ENCODE assay signal across 11 cellular contexts in the genomic region with DNA sequence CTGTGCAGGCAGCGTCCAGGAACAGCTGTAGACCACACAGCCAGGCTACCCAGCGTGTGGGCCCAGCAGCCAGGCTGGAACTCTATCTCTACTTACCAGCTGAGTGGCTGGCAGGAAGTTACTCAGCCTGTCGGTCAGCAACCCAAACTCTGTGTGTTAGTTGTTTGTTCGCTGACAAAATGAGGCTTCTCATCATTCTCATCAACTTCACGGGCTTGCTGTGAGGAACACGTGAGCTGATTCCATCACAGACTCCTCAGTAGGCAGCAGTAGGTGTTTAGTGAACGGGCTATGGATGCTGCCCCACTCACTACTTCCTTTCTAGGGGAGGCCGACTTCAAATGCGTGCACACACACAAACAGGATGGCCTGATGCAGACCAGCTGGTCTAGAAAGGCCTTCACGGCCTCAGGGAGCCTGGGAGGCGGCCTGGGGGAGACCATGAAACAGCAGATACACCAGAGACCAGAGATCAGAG. TPM values are rescaled to one million over a fixed set of nuclear protein-coding genes. Genes with fewer than 3 reads are reported as not detected.
DNase-seq lines count a peak whose midpoint lies in the region; ATAC-seq and TF ChIP-seq lines count a peak whose summit lies in the region.
"Had no signal": no experiment of that assay in that cellular context is flagged by ENCODE, and none has a peak within 500 bp of the region (broad histone marks: within the 10 kb centered on the region; RNA-seq: fewer than 3 reads in every experiment).

No MANE protein-coding gene starts in this region.

- peaks cover 5% of the 10 kb centered on the region for H3K4me1 Mint-ChIP-seq in activated CD4-positive, alpha-beta T cell treated with anti-CD3 and anti-CD28 coated beads for 36 hours
- H3K4me1 Mint-ChIP-seq in endothelial cell (ENCODE audit: unreplicated experiment) (peaks cover 18% of the 10 kb centered on the region), type B pancreatic cell (ENCODE audit: unreplicated experiment) (no peaks in the 10 kb centered on the region)

- intact Hi-C loops in activated CD4-positive, alpha-beta T cell treated with anti-CD3 and anti-CD28 coated beads for 36 hours (cut with DNase I, micrococcal nuclease), result no loop called here

- H3K36me3 ChIP-seq in smooth muscle cell (ENCODE audit: low read depth), result no peaks in the 10 kb centered on the region

- no peaks in the 10 kb centered on the region for H3K36me3 Mint-ChIP-seq in activated CD4-positive, alpha-beta T cell treated with anti-CD3 and anti-CD28 coated beads for 36 hours (ENCODE audit: low read depth)
- no peaks in the 10 kb centered on the region for H3K36me3 Mint-ChIP-seq in endothelial cell (ENCODE audit: low read depth, unreplicated experiment)
- no peaks in the 10 kb centered on the region for H3K36me3 Mint-ChIP-seq in type B pancreatic cell

- no peaks in the 10 kb centered on the region for H3K27me3 ChIP-seq in smooth muscle cell (ENCODE audit: low read depth)

- H3K27me3 Mint-ChIP-seq in activated CD4-positive, alpha-beta T cell treated with anti-CD3 and anti-CD28 coated beads for 36 hours, result no peaks in the 10 kb centered on the region
- H3K27me3 Mint-ChIP-seq in endothelial cell (ENCODE audit: unreplicated experiment) (peaks cover 2% of the 10 kb centered on the region), type B pancreatic cell (no peaks in the 10 kb centered on the region)

- peak overlapping the region; percentile 81 for H2AFZ ChIP-seq in smooth muscle cell (ENCODE audit: low read depth)

- no peaks in the 10 kb centered on the region for H3K9me3 ChIP-seq in smooth muscle cell (replicated peaks; ENCODE audit: low read depth)

- no peaks in the 10 kb centered on the region for H3K4me1 ChIP-seq in smooth muscle cell (ENCODE audit: low read depth)

- peak overlapping the region; percentile 52 for H3K27ac Mint-ChIP-seq in activated CD4-positive, alpha-beta T cell treated with anti-CD3 and anti-CD28 coated beads for 36 hours
- H3K27ac Mint-ChIP-seq in endothelial cell (ENCODE audit: unreplicated experiment) (peak overlapping the region; percentile 87), type B pancreatic cell (no peak overlapping the region)

- H3K9me3 Mint-ChIP-seq in activated CD4-positive, alpha-beta T cell treated with anti-CD3 and anti-CD28 coated beads for 36 hours (ENCODE audit: low read depth), result no peaks in the 10 kb centered on the region
- H3K9me3 Mint-ChIP-seq in endothelial cell (ENCODE audit: unreplicated experiment) (no peaks in the 10 kb centered on the region), type B pancreatic cell (no peaks in the 10 kb centered on the region)

- H3F3A ChIP-seq in smooth muscle cell (ENCODE audit: low read depth), result no peaks in the 10 kb centered on the region

- 36% methylated on average over 11 of the region's 11 CpGs for WGBS in smooth muscle cell (ENCODE audit: low lambda C conversion rate)

- DNase-seq in activated CD4-positive, alpha-beta T cell treated with anti-CD3 and anti-CD28 coated beads for 36 hours, result no peak
- DNase-seq in activated CD4-positive, alpha-beta T cell treated with anti-CD3 and anti-CD28 coated beads, Interleukin-2, amount 50 U/mL, for 4 hours, result no peak
- DNase-seq in RPMI7951 (ENCODE audit: low read depth) (peak; percentile 65), endothelial cell (ENCODE audit: low spot score) (no peak), smooth muscle cell (lab: John Stamatoyannopoulos, UW; ENCODE audit: unreplicated experiment) (no peak), type B pancreatic cell (ENCODE audit: extremely low spot score, unreplicated experiment) (no peak)
- DNase-seq: left ventricle myocardium superior; NCI-H2171; stimulated activated CD4-positive, alpha-beta T cell treated with anti-CD3 and anti-CD28 coated beads, Interleukin-2, amount 100 ng/mL, for 24 hours had no signal

- TF ChIP-seq CTCF in endothelial cell (IDR thresholded peaks at IDR 0.05; ENCODE audit: unreplicated experiment) (no peak), smooth muscle cell (IDR thresholded peaks at IDR 0.05; ENCODE audit: borderline replicate concordance, insufficient read depth, poor library complexity, severe bottlenecking) (no peak), type B pancreatic cell (conservative IDR thresholded peaks at IDR 0.05) (no peak)

- no peak overlapping the region for H3K4me3 Mint-ChIP-seq in activated CD4-positive, alpha-beta T cell treated with anti-CD3 and anti-CD28 coated beads for 36 hours
- H3K4me3 Mint-ChIP-seq in endothelial cell (ENCODE audit: unreplicated experiment) (no peak overlapping the region), type B pancreatic cell (no peak overlapping the region)

- H3K79me2 ChIP-seq in smooth muscle cell (ENCODE audit: low read depth), result no peaks in the 10 kb centered on the region

- ATAC-seq in activated CD4-positive, alpha-beta T cell treated with anti-CD3 and anti-CD28 coated beads for 36 hours, result peak; percentile 55
- ATAC-seq in GM18868 (IDR thresholded peaks at IDR 0.05; ENCODE audit: unreplicated experiment) (no peak), HG03432 (IDR thresholded peaks at IDR 0.05; ENCODE audit: unreplicated experiment) (no peak)
- ATAC-seq: left ventricle myocardium superior had no signal

- CTCF ChIA-PET in activated CD4-positive, alpha-beta T cell treated with anti-CD3 and anti-CD28 coated beads for 36 hours (lab: Charles Lee), result interaction anchor here (0.6 to 1.3 kb wide), 4 partner anchors 11 to 323 kb away, joined by 3 to 6 read pairs (median 4); a partner anchor contains a TSS

- H3K4me3 ChIP-seq in smooth muscle cell, result no peak overlapping the region

- H3K9ac ChIP-seq in smooth muscle cell (ENCODE audit: low read depth), result peak overlapping the region; percentile 44

- H3K27ac ChIP-seq in smooth muscle cell (ENCODE audit: low read depth), result peak overlapping the region; percentile 82

- H3K4me2 ChIP-seq in smooth muscle cell, result no peak overlapping the region

- POLR2A ChIA-PET in activated CD4-positive, alpha-beta T cell treated with anti-CD3 and anti-CD28 coated beads for 36 hours (lab: Charles Lee), result no interaction called here

- H4K20me1 ChIP-seq in smooth muscle cell (ENCODE audit: low read depth), result no peaks in the 10 kb centered on the region

RNA-seq across cellular contexts. Expression of a gene that starts 0.8 kb away (rescaled TPM):
- not detected for total RNA-seq in activated CD4-positive, alpha-beta T cell treated with anti-CD3 and anti-CD28 coated beads for 36 hours
- total RNA-seq in RPMI7951 (2014; rRNA removed; shearing (Covaris generic)), result not detected in 2 replicates
- not detected for total RNA-seq in endothelial cell (ENCODE audit: unreplicated experiment)
- total RNA-seq in smooth muscle cell, result not detected in 2 replicates
- polyA plus RNA-seq in smooth muscle cell, result not detected in 2 replicates
- total RNA-seq in type B pancreatic cell (ENCODE audit: low replicate concordance), result not detected in 2 replicates
- total RNA-seq: left ventricle myocardium superior had no signal

RNA-seq across cellular contexts. Expression of a gene that starts 12.5 kb away (rescaled TPM):
- total RNA-seq in activated CD4-positive, alpha-beta T cell treated with anti-CD3 and anti-CD28 coated beads for 36 hours, result 100 to 1,000 TPM; 103 to 125 TPM
- total RNA-seq in RPMI7951 (2014; rRNA removed; shearing (Covaris generic)), result 195 and 272 TPM in 2 replicates
- total RNA-seq in endothelial cell (ENCODE audit: unreplicated experiment) (148 TPM), smooth muscle cell (93.0 and 126 TPM in 2 replicates), type B pancreatic cell (ENCODE audit: low replicate concordance) (225 and 505 TPM in 2 replicates)
- 109 and 149 TPM in 2 replicates for polyA plus RNA-seq in smooth muscle cell

RNA-seq across cellular contexts. Expression of a gene that starts 34.9 kb away (rescaled TPM):
- total RNA-seq in activated CD4-positive, alpha-beta T cell treated with anti-CD3 and anti-CD28 coated beads for 36 hours, result 10 to 100 TPM; 24.3 to 31.1 TPM
- total RNA-seq in RPMI7951 (2014; rRNA removed; shearing (Covaris generic)), result 15.6 and 29.2 TPM in 2 replicates
- total RNA-seq in endothelial cell (ENCODE audit: unreplicated experiment) (32.2 TPM), smooth muscle cell (39.9 and 52.0 TPM in 2 replicates), type B pancreatic cell (ENCODE audit: low replicate concordance) (48.6 and 50.6 TPM in 2 replicates)
- polyA plus RNA-seq in smooth muscle cell, result 30.0 and 32.0 TPM in 2 replicates

RNA-seq across cellular contexts. Expression of a gene that starts 47.1 kb away (rescaled TPM):
- total RNA-seq in activated CD4-positive, alpha-beta T cell treated with anti-CD3 and anti-CD28 coated beads for 36 hours, result 10 to 100 TPM; 58.5 to 62.5 TPM
- 50.6 and 69.5 TPM in 2 replicates for total RNA-seq in RPMI7951 (2014; rRNA removed; shearing (Covaris generic))
- total RNA-seq in endothelial cell (ENCODE audit: unreplicated experiment), result 40.2 TPM
- total RNA-seq in smooth muscle cell, result 28.2 and 43.0 TPM in 2 replicates
- 53.2 and 55.4 TPM in 2 replicates for polyA plus RNA-seq in smooth muscle cell
- 49.1 and 54.8 TPM in 2 replicates for total RNA-seq in type B pancreatic cell (ENCODE audit: low replicate concordance)

RNA-seq across cellular contexts. Expression of a gene that starts 47.3 kb away (rescaled TPM):
- total RNA-seq in activated CD4-positive, alpha-beta T cell treated with anti-CD3 and anti-CD28 coated beads for 36 hours, result 1,000 to 10,000 TPM; 1,125 to 1,182 TPM
- total RNA-seq in RPMI7951 (2014; rRNA removed; shearing (Covaris generic)), result 366 and 448 TPM in 2 replicates
- total RNA-seq in endothelial cell (ENCODE audit: unreplicated experiment), result 998 TPM
- total RNA-seq in smooth muscle cell, result 373 and 509 TPM in 2 replicates
- 537 and 578 TPM in 2 replicates for polyA plus RNA-seq in smooth muscle cell
- 758 and 795 TPM in 2 replicates for total RNA-seq in type B pancreatic cell (ENCODE audit: low replicate concordance)
